Comparison of ENCODE assay signal across 11 cellular contexts in genomic region chr1:147771216-147772125, GRCh38. TPM values are rescaled to one million over a fixed set of nuclear protein-coding genes. Genes with fewer than 3 reads are reported as not detected.
DNase-seq lines count a peak whose midpoint lies in the region; ATAC-seq and TF ChIP-seq lines count a peak whose summit lies in the region.
"Had no signal": no experiment of that assay in that cellular context is flagged by ENCODE, and none has a peak within 500 bp of the region (broad histone marks: within the 10 kb centered on the region; RNA-seq: fewer than 3 reads in every experiment).

No MANE protein-coding gene starts in this region.

- TF ChIP-seq CTCF in hepatocyte (IDR thresholded peaks at IDR 0.05; ENCODE audit: poor library complexity) (no peak), thoracic aorta (IDR thresholded peaks at IDR 0.05) (no peak), stomach (IDR thresholded peaks at IDR 0.05) (no peak)

- no peak overlapping the region for H3K27ac ChIP-seq in hepatocyte
- H3K27ac ChIP-seq in thoracic aorta = peak overlapping the region; percentile 87 to 91
- H3K27ac ChIP-seq in stomach = peak overlapping the region in 1 of 5 donors; percentile 5

- intact Hi-C loops in activated T-helper 1 cell treated with anti-CD3 and anti-CD28 coated beads, Interleukin-12 subunit alpha, Interleukin-12 subunit beta, Interleukin-2, Interleukin-4 antibody, amounts not matched to agents 30 ng/mL and 10 ng/mL and 1 ng/mL, durations not matched to agents 14 hours and 24 hours and 36 hours (cut with micrococcal nuclease) = no loop called here
- intact Hi-C loops in stomach (cut with DNase I; ENCODE audit: low total_unique reads) = no loop called here

- H2AFZ ChIP-seq in hepatocyte = no peak overlapping the region

- no peaks in the 10 kb centered on the region for H3K36me3 Mint-ChIP-seq in activated T-cell treated with anti-CD3 and anti-CD28 coated beads, Interleukin-2, amount 50 U/mL, for 72 hours (ENCODE audit: insufficient read depth in 2 of 2)
- H3K36me3 Mint-ChIP-seq in activated T-helper 1 cell treated with anti-CD3 and anti-CD28 coated beads, Interleukin-12 subunit alpha, Interleukin-12 subunit beta, Interleukin-2, Interleukin-4 antibody, amounts not matched to agents 30 ng/mL and 10 ng/mL and 1 ng/mL, durations not matched to agents 14 hours and 24 hours and 36 hours (ENCODE audit: low read depth) = no peaks in the 10 kb centered on the region

- ATAC-seq in activated T-cell treated with anti-CD3 and anti-CD28 coated beads, Interleukin-2, amount 50 U/mL, for 72 hours (replicated peaks in 1 of 2) = peak; percentile 40 to 59
- peak; percentile 14 for ATAC-seq in thoracic aorta (ENCODE audit: insufficient number of reproducible peaks, low FRiP score, low read depth)
- ATAC-seq: K562 had no signal

- H3K4me1 Mint-ChIP-seq in activated T-cell treated with anti-CD3 and anti-CD28 coated beads, Interleukin-2, amount 50 U/mL, for 72 hours (ENCODE audit: low read depth) = peaks cover 6% of the 10 kb centered on the region
- H3K4me1 Mint-ChIP-seq in activated T-helper 1 cell treated with anti-CD3 and anti-CD28 coated beads, Interleukin-12 subunit alpha, Interleukin-12 subunit beta, Interleukin-2, Interleukin-4 antibody, amounts not matched to agents 30 ng/mL and 10 ng/mL and 1 ng/mL, durations not matched to agents 14 hours and 24 hours and 36 hours (ENCODE audit: low read depth) = no peaks in the 10 kb centered on the region

- H3K4me3 ChIP-seq in hepatocyte (no peak overlapping the region), thoracic aorta (peak overlapping the region; percentile 65), stomach (peak overlapping the region in 1 of 4 donors; percentile 4)
- H3K4me3 ChIP-seq: K562 had no signal

- DNase-seq in activated T-cell treated with anti-CD3 and anti-CD28 coated beads, Interleukin-2, amount 50 U/mL, for 72 hours = no peak
- DNase-seq in activated T-cell treated with anti-CD3 and anti-CD28 coated beads for 4 hours (no peak), hepatocyte (ENCODE audit: low spot score) (no peak), thoracic aorta (ENCODE audit: low spot score) (peak; percentile 43), activated gamma-delta T cell treated with Interleukin-2 at 50 U/mL for 16 hours (no peak), stomach (no peak), cerebellar cortex (ENCODE audit: low spot score) (no peak)
- no peak for DNase-seq in activated T-helper 1 cell treated with anti-CD3 and anti-CD28 coated beads, Interleukin-12 subunit alpha, Interleukin-12 subunit beta, Interleukin-2, Interleukin-4 antibody, amounts not matched to agents 30 ng/mL and 10 ng/mL and 1 ng/mL, durations not matched to agents 14 hours and 24 hours and 36 hours (ENCODE audit: low spot score)
- DNase-seq: activated naive CD4-positive, alpha-beta T cell treated with Interleukin-2 at 50 U/mL for 16 hours; NCI-H774 had no signal

- H3K79me2 ChIP-seq in hepatocyte = no peaks in the 10 kb centered on the region

- H3K9me3 Mint-ChIP-seq in activated T-cell treated with anti-CD3 and anti-CD28 coated beads, Interleukin-2, amount 50 U/mL, for 72 hours = no peaks in the 10 kb centered on the region
- no peaks in the 10 kb centered on the region for H3K9me3 Mint-ChIP-seq in activated T-helper 1 cell treated with anti-CD3 and anti-CD28 coated beads, Interleukin-12 subunit alpha, Interleukin-12 subunit beta, Interleukin-2, Interleukin-4 antibody, amounts not matched to agents 30 ng/mL and 10 ng/mL and 1 ng/mL, durations not matched to agents 14 hours and 24 hours and 36 hours

- H3K4me1 ChIP-seq in hepatocyte (ENCODE audit: insufficient read depth) = peaks cover 7% of the 10 kb centered on the region
- H3K4me1 ChIP-seq in thoracic aorta (ENCODE audit: control insufficient read depth in 1 of 2, low read depth in 2 of 2) = peaks cover 28 to 75% of the 10 kb centered on the region in 2 donors
- H3K4me1 ChIP-seq in stomach = no peaks in the 10 kb centered on the region

- TF ChIP-seq POLR2A in stomach (IDR thresholded peaks at IDR 0.05) = no peak

- peak overlapping the region; percentile 67 for H3K4me2 ChIP-seq in hepatocyte

- no peaks in the 10 kb centered on the region for H3K27me3 ChIP-seq in hepatocyte
- no peaks in the 10 kb centered on the region for H3K27me3 ChIP-seq in thoracic aorta (replicated peaks; ENCODE audit: insufficient read depth)
- peaks cover 0 to 49% (median 16%) of the 10 kb centered on the region in 3 donors for H3K27me3 ChIP-seq in stomach

- WGBS in hepatocyte (ENCODE audit: low lambda C conversion rate, missing lambda C conversion rate) = 81% methylated on average over 10 of the region's 10 CpGs
- WGBS in stomach, 5 donors = 69 to 80% (median 74%) methylated on average over 10 of the region's 10 CpGs

- peaks cover 24% of the 10 kb centered on the region for H3K27me3 Mint-ChIP-seq in activated T-cell treated with anti-CD3 and anti-CD28 coated beads, Interleukin-2, amount 50 U/mL, for 72 hours (ENCODE audit: low read depth)
- peaks cover 16% of the 10 kb centered on the region for H3K27me3 Mint-ChIP-seq in activated T-helper 1 cell treated with anti-CD3 and anti-CD28 coated beads, Interleukin-12 subunit alpha, Interleukin-12 subunit beta, Interleukin-2, Interleukin-4 antibody, amounts not matched to agents 30 ng/mL and 10 ng/mL and 1 ng/mL, durations not matched to agents 14 hours and 24 hours and 36 hours (ENCODE audit: insufficient read depth)

- no peak overlapping the region for H3K4me3 Mint-ChIP-seq in activated T-cell treated with anti-CD3 and anti-CD28 coated beads, Interleukin-2, amount 50 U/mL, for 72 hours
- no peak overlapping the region for H3K4me3 Mint-ChIP-seq in activated T-helper 1 cell treated with anti-CD3 and anti-CD28 coated beads, Interleukin-12 subunit alpha, Interleukin-12 subunit beta, Interleukin-2, Interleukin-4 antibody, amounts not matched to agents 30 ng/mL and 10 ng/mL and 1 ng/mL, durations not matched to agents 14 hours and 24 hours and 36 hours

- no peaks in the 10 kb centered on the region for H3K36me3 ChIP-seq in hepatocyte (replicated peaks; ENCODE audit: insufficient read depth, low read depth)
- no peaks in the 10 kb centered on the region for H3K36me3 ChIP-seq in thoracic aorta
- no peaks in the 10 kb centered on the region for H3K36me3 ChIP-seq in stomach

- H3K27ac Mint-ChIP-seq in activated T-cell treated with anti-CD3 and anti-CD28 coated beads, Interleukin-2, amount 50 U/mL, for 72 hours = no peak overlapping the region
- peak overlapping the region; percentile 50 for H3K27ac Mint-ChIP-seq in activated T-helper 1 cell treated with anti-CD3 and anti-CD28 coated beads, Interleukin-12 subunit alpha, Interleukin-12 subunit beta, Interleukin-2, Interleukin-4 antibody, amounts not matched to agents 30 ng/mL and 10 ng/mL and 1 ng/mL, durations not matched to agents 14 hours and 24 hours and 36 hours

- no peaks in the 10 kb centered on the region for H4K20me1 ChIP-seq in hepatocyte (ENCODE audit: insufficient read depth, poor library complexity, severe bottlenecking)

- H3K9me3 ChIP-seq in hepatocyte (ENCODE audit: low read depth) (no peaks in the 10 kb centered on the region), thoracic aorta (no peaks in the 10 kb centered on the region), stomach (no peaks in the 10 kb centered on the region)

- no peak for TF ChIP-seq EP300 in stomach (IDR thresholded peaks at IDR 0.05)

- H3K9me2 ChIP-seq in hepatocyte (replicated peaks; ENCODE audit: insufficient read depth) = no peaks in the 10 kb centered on the region

RNA-seq across cellular contexts. Expression of gene GJA5, which starts 11.1 kb away (rescaled TPM):
- total RNA-seq in activated T-cell treated with anti-CD3 and anti-CD28 coated beads, Interleukin-2, amount 50 U/mL, for 72 hours = not detected
- not detected in 2 replicates for total RNA-seq in activated T-helper 1 cell treated with anti-CD3 and anti-CD28 coated beads, Interleukin-12 subunit alpha, Interleukin-12 subunit beta, Interleukin-2, Interleukin-4 antibody, amounts not matched to agents 30 ng/mL and 10 ng/mL and 1 ng/mL, durations not matched to agents 14 hours and 24 hours and 36 hours
- total RNA-seq in hepatocyte (6.0 and 12.4 TPM in 2 replicates), thoracic aorta (10 to 100 TPM; 49.7 to 51.7 TPM), stomach (1 to 10 TPM in 3 of 5 donors, under 1 TPM in 1, not detected in 1; under 0.01 to 4.8 (median 2.3) TPM)
- polyA plus RNA-seq in hepatocyte (9.7 and 15.3 TPM in 2 replicates), stomach (1 to 10 TPM in 1 of 3 donors, under 1 TPM in 2; 0.61 to 1.1 (median 0.88) TPM)
